Comparison of ENCODE assay signal across 1 cellular context in the genomic region with DNA sequence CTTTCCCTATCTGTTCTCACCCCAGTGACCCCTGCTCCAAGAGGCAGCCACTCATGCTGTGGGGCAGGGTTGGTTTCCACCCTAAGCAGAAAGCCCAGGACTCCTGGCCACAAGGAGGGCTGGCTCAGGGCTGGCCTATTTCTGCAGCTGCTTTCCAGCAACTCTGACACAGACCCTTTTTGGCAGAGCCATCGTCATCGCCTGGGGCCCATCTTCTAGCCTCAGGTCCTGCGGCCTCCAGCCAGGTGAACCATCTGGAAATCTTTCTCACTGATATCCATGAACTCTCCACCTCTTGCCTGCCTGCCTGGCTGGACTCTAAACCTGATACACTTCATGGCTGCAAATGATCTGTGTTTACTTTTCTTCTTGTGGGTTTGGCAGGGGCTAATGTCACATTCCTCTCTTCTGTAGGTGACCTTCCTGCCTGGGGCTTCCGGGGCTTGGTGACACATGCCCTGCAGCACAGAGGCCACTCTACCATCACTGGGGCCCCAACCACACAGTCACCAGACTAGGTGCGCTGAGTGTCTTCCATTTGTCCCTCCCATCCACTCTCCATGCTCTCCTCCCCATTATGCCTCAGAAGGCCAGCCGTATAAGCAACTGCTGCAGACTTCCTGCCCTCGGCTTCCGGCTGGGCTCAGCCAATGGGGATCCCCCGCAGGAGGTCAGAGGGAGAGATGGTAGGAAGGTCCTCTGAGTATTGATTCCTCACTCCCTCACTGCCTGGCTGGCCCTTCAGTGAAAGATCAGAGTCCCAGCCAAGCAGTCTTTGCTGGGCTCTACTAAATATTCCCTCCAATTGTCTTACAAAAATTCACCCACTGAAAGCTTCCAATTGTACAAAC.
TF ChIP-seq lines count a peak whose summit lies in the region.

No MANE protein-coding gene starts in this region.

TF ChIP-seq in HepG2, 621 proteins besides CTCF, POLR2A, EP300 and RAD21 (continued from another document and continues in another):
- TF ChIP-seq PHB2 (IDR thresholded peaks at IDR 0.05; ENCODE audit: partially characterized antibody) (no peak), ZBTB10 (CRISPR knock-in tag; IDR thresholded peaks at IDR 0.05; ENCODE audit: borderline replicate concordance) (no peak), ERF (CRISPR knock-in tag; IDR thresholded peaks at IDR 0.05) (peak; percentile 87), ZNF30 (CRISPR knock-in tag; IDR thresholded peaks at IDR 0.05) (no peak; the same call in 1 of the 2 replicates), ZHX2 (IDR thresholded peaks at IDR 0.05; ENCODE audit: low read depth) (peak; percentile 23; the same call in 1 of the 2 replicates), ZHX2 (CRISPR knock-in tag; IDR thresholded peaks at IDR 0.05; ENCODE audit: borderline replicate concordance) (0 out of 2 replicates have a peak, but pooled peaks have one; percentile 51), ZNF605 (CRISPR knock-in tag; IDR thresholded peaks at IDR 0.05) (peak; percentile 40; the same call in 1 of the 2 replicates), ZNF598 (CRISPR knock-in tag; IDR thresholded peaks at IDR 0.05; ENCODE audit: borderline replicate concordance) (peak; percentile 86; the same call in 1 of the 2 replicates), YEATS2 (CRISPR knock-in tag; IDR thresholded peaks at IDR 0.05; ENCODE audit: borderline replicate concordance) (peak; percentile 77; the same call in 1 of the 2 replicates), ESRRA (CRISPR knock-in tag; IDR thresholded peaks at IDR 0.05; ENCODE audit: low read depth) (peak; percentile 99), PRDM10 (CRISPR knock-in tag; IDR thresholded peaks at IDR 0.05; ENCODE audit: low read depth) (peak; percentile 59; the same call in 1 of the 2 replicates), NAIF1 (CRISPR knock-in tag; IDR thresholded peaks at IDR 0.05; ENCODE audit: borderline replicate concordance) (peak; percentile 56), HNRNPLL (IDR thresholded peaks at IDR 0.05; ENCODE audit: low read depth, low read length, poor library complexity, severe bottlenecking) (no peak), ZNF703 (CRISPR knock-in tag; IDR thresholded peaks at IDR 0.05; ENCODE audit: borderline replicate concordance) (no peak), BRCA1 (CRISPR knock-in tag; IDR thresholded peaks at IDR 0.05) (no peak; the same call in 1 of the 2 replicates), ZNF124 (CRISPR knock-in tag; IDR thresholded peaks at IDR 0.05) (peak; percentile 67; the same call in 1 of the 2 replicates), RBM39 (IDR thresholded peaks at IDR 0.05; ENCODE audit: low read depth, low read length, poor library complexity, severe bottlenecking) (peak; percentile 50), REST (IDR thresholded peaks at IDR 0.05; ENCODE audit: borderline replicate concordance in 1 of 2, low read depth in 1 of 2, low read length in 2 of 2) (no peak; a peak in 1 of 4 replicates), NFYB (CRISPR knock-in tag; IDR thresholded peaks at IDR 0.05) (peak; percentile 91), RBAK (CRISPR knock-in tag; IDR thresholded peaks at IDR 0.05) (peak; percentile 70; the same call in 1 of the 2 replicates), MAFF (IDR thresholded peaks at IDR 0.05; ENCODE audit: low read depth, low read length) (no peak), ARNT (IDR thresholded peaks at IDR 0.05) (no peak), MEIS1 (CRISPR knock-in tag; IDR thresholded peaks at IDR 0.05; ENCODE audit: borderline replicate concordance) (peak; percentile 90), ZNF768 (CRISPR knock-in tag; IDR thresholded peaks at IDR 0.05) (no peak), RXRA (CRISPR knock-in tag; IDR thresholded peaks at IDR 0.05) (peak; percentile 92), TAF1 (CRISPR knock-in tag; IDR thresholded peaks at IDR 0.05) (peak; percentile 86), ARNT2 (CRISPR knock-in tag; IDR thresholded peaks at IDR 0.05; ENCODE audit: low read depth) (no peak), ZNF644 (CRISPR knock-in tag; IDR thresholded peaks at IDR 0.05; ENCODE audit: low read depth) (peak; percentile 99), KLF12 (CRISPR knock-in tag; IDR thresholded peaks at IDR 0.05; ENCODE audit: borderline replicate concordance) (no peak), RFXAP (CRISPR knock-in tag; IDR thresholded peaks at IDR 0.05; ENCODE audit: borderline replicate concordance) (peak; percentile 92; the same call in 1 of the 2 replicates), ATF7-NPFF (CRISPR knock-in tag; IDR thresholded peaks at IDR 0.05; ENCODE audit: low read depth) (no peak), NR2F6 (IDR thresholded peaks at IDR 0.05) (peak; percentile 96), NR2F6 (CRISPR knock-in tag; IDR thresholded peaks at IDR 0.05) (peak; percentile 95), GATAD1 (CRISPR knock-in tag; IDR thresholded peaks at IDR 0.05) (peak; percentile 86), TCF12 (IDR thresholded peaks at IDR 0.05) (no peak), TCF12 (CRISPR knock-in tag; IDR thresholded peaks at IDR 0.05) (no peak), ZNF773 (CRISPR knock-in tag; IDR thresholded peaks at IDR 0.05; ENCODE audit: borderline replicate concordance) (no peak)
- TF ChIP-seq, protein P1, sequence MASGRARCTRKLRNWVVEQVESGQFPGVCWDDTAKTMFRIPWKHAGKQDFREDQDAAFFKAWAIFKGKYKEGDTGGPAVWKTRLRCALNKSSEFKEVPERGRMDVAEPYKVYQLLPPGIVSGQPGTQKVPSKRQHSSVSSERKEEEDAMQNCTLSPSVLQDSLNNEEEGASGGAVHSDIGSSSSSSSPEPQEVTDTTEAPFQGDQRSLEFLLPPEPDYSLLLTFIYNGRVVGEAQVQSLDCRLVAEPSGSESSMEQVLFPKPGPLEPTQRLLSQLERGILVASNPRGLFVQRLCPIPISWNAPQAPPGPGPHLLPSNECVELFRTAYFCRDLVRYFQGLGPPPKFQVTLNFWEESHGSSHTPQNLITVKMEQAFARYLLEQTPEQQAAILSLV (CRISPR knock-in tag; IDR thresholded peaks at IDR 0.05; ENCODE audit: borderline replicate concordance): peak; percentile 85
- TF ChIP-seq, protein P2, sequence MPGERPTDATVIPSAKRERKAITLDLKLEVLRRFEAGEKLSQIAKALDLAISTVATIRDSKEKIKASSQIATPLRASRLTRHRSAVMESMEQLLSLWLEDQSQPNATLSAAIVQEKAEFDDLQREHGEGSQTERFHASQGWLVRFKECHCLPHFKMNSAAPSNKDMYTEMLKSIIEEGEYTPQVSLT (CRISPR knock-in tag; IDR thresholded peaks at IDR 0.05; ENCODE audit: borderline replicate concordance, low read depth): 0 out of 2 replicates have a peak, but pooled peaks have one; percentile 70
- TF ChIP-seq, protein P3, sequence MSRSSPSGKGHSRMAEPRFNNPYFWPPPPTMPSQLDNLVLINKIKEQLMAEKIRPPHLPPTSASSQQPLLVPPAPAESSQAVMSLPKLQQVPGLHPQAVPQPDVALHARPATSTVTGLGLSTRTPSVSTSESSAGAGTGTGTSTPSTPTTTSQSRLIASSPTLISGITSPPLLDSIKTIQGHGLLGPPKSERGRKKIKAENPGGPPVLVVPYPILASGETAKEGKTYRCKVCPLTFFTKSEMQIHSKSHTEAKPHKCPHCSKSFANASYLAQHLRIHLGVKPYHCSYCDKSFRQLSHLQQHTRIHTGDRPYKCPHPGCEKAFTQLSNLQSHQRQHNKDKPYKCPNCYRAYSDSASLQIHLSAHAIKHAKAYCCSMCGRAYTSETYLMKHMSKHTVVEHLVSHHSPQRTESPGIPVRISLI (CRISPR knock-in tag; IDR thresholded peaks at IDR 0.05; ENCODE audit: borderline replicate concordance): no peak
